Comparison of ENCODE assay signal across 13 cellular contexts in the genomic region with DNA sequence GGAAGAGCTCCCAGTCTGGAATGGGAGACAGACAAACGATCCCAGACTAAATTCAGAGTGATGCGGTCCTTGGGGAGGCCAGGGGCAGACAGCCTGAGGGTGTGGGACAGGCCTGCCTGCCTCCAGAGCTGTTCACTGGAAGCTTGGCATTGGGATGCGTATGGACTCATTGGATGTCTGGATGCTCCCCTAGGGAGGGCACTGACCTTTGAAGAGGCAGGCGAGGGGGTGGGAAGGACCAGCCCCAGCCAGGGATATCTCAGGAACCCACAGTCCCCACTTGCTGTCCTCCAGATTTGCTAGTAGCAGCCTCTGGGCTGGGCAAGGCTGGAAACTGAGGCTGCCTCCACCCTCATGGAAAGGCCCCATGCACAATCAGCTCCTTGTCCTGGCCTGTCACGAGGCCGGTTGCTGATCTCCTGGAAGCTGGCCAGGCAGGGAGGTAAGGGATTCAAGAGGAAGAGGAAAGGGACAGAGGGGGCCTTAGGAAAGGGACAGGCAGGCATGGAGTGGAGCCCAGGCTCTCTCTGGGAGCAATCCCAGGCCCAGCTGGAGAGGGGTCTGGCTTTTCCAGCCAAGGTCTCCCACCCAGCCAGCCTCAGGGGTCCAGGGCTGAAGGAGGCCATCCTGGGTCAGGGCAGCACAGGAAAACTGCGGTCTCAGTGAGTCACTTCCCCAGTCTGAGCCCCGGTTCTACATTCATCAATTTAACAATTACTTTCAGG.
DNase-seq lines count a peak whose midpoint lies in the region; ATAC-seq and TF ChIP-seq lines count a peak whose summit lies in the region.
"Had no signal": no experiment of that assay in that cellular context is flagged by ENCODE, and none has a peak within 500 bp of the region (broad histone marks: within the 10 kb centered on the region; RNA-seq: fewer than 3 reads in every experiment).

No MANE protein-coding gene starts in this region.

- in situ Hi-C loops in SK-MEL-5 (cut with HindIII; ENCODE audit: low pct_unique_long_range_greater_than_20kb, low sequenced_read_pairs): no loop called here

- H3K4me3 Mint-ChIP-seq in effector memory CD8-positive, alpha-beta T cell: no peak overlapping the region
- H3K4me3 Mint-ChIP-seq in activated naive CD8-positive, alpha-beta T cell treated with anti-CD3 and anti-CD28 coated beads, Interleukin-2, amount 50 U/mL, for 24 hours: no peak overlapping the region
- H3K4me3 Mint-ChIP-seq: activated naive CD4-positive, alpha-beta T cell treated with anti-CD3 and anti-CD28 coated beads, Interleukin-2, amount 10 ng/mL, durations not matched to agents 7 days and 5 days had no signal

- H3K36me3 ChIP-seq in osteoblast (ENCODE audit: insufficient read depth, low read length): no peaks in the 10 kb centered on the region

- no peaks in the 10 kb centered on the region for H4K20me1 ChIP-seq in osteoblast (ENCODE audit: insufficient read depth, low read length)

- intact Hi-C loops in head of caudate nucleus (cut with DNase I): no loop called here

- H2AFZ ChIP-seq in osteoblast (ENCODE audit: low read length): no peak overlapping the region

- H3K9me3 Mint-ChIP-seq in effector memory CD8-positive, alpha-beta T cell: peaks cover 0 to 2% of the 10 kb centered on the region in 2 donors
- no peaks in the 10 kb centered on the region for H3K9me3 Mint-ChIP-seq in activated naive CD8-positive, alpha-beta T cell treated with anti-CD3 and anti-CD28 coated beads, Interleukin-2, amount 50 U/mL, for 24 hours
- H3K9me3 Mint-ChIP-seq: activated naive CD4-positive, alpha-beta T cell treated with anti-CD3 and anti-CD28 coated beads, Interleukin-2, amount 10 ng/mL, durations not matched to agents 7 days and 5 days had no signal

- no peak overlapping the region for H3K4me2 ChIP-seq in osteoblast (ENCODE audit: insufficient read depth, low read length)
- H3K4me2 ChIP-seq: A549 had no signal

- no peak for ATAC-seq in effector memory CD8-positive, alpha-beta T cell (replicated peaks)
- no peak for ATAC-seq in HG02870 (IDR thresholded peaks at IDR 0.05; ENCODE audit: unreplicated experiment)
- no peak for ATAC-seq in activated naive CD8-positive, alpha-beta T cell treated with anti-CD3 and anti-CD28 coated beads, Interleukin-2, amount 50 U/mL, for 24 hours
- ATAC-seq: stimulated activated naive CD8-positive, alpha-beta T cell treated with anti-CD3 and anti-CD28 coated beads, Interleukin-15, Interleukin-2, amounts not matched to agents 100 U/mL and 50 U/mL, for 24 hours had no signal

- H3K36me3 Mint-ChIP-seq in effector memory CD8-positive, alpha-beta T cell (ENCODE audit: insufficient read depth): no peaks in the 10 kb centered on the region
- H3K36me3 Mint-ChIP-seq in activated naive CD8-positive, alpha-beta T cell treated with anti-CD3 and anti-CD28 coated beads, Interleukin-2, amount 50 U/mL, for 24 hours (ENCODE audit: low read depth): no peaks in the 10 kb centered on the region
- H3K36me3 Mint-ChIP-seq: activated naive CD4-positive, alpha-beta T cell treated with anti-CD3 and anti-CD28 coated beads, Interleukin-2, amount 10 ng/mL, durations not matched to agents 7 days and 5 days had no signal

- no peak overlapping the region for H3K27ac ChIP-seq in osteoblast (ENCODE audit: low read depth, low read length)
- H3K27ac ChIP-seq: A549 had no signal

- peaks cover 8% of the 10 kb centered on the region for H3K27me3 ChIP-seq in osteoblast (ENCODE audit: insufficient read depth, low read length)

- no peak overlapping the region for H3K27ac Mint-ChIP-seq in effector memory CD8-positive, alpha-beta T cell
- no peak overlapping the region for H3K27ac Mint-ChIP-seq in activated naive CD8-positive, alpha-beta T cell treated with anti-CD3 and anti-CD28 coated beads, Interleukin-2, amount 50 U/mL, for 24 hours
- H3K27ac Mint-ChIP-seq: activated naive CD4-positive, alpha-beta T cell treated with anti-CD3 and anti-CD28 coated beads, Interleukin-2, amount 10 ng/mL, durations not matched to agents 7 days and 5 days had no signal

- no peaks in the 10 kb centered on the region for H3K4me1 Mint-ChIP-seq in effector memory CD8-positive, alpha-beta T cell (ENCODE audit: low read depth in 2 of 2)
- H3K4me1 Mint-ChIP-seq in activated naive CD8-positive, alpha-beta T cell treated with anti-CD3 and anti-CD28 coated beads, Interleukin-2, amount 50 U/mL, for 24 hours: no peaks in the 10 kb centered on the region
- H3K4me1 Mint-ChIP-seq: activated naive CD4-positive, alpha-beta T cell treated with anti-CD3 and anti-CD28 coated beads, Interleukin-2, amount 10 ng/mL, durations not matched to agents 7 days and 5 days had no signal

- H3K4me1 ChIP-seq in osteoblast (ENCODE audit: insufficient read depth, low read length): peaks cover 34% of the 10 kb centered on the region
- H3K4me1 ChIP-seq: A549 had no signal

- no peaks in the 10 kb centered on the region for H3K79me2 ChIP-seq in osteoblast (ENCODE audit: insufficient read depth, low read length)

- no peak for TF ChIP-seq CTCF in osteoblast (IDR thresholded peaks at IDR 0.05; ENCODE audit: extremely low read depth, low read depth, low read length)

- H3K9me3 ChIP-seq in osteoblast (ENCODE audit: low read depth, low read length): no peaks in the 10 kb centered on the region
- H3K9me3 ChIP-seq: A549 had no signal

- no peak overlapping the region for H3K4me3 ChIP-seq in osteoblast (ENCODE audit: insufficient read depth, low read length)
- H3K4me3 ChIP-seq: A549 had no signal

- peaks cover 30 to 47% of the 10 kb centered on the region in 2 donors for H3K27me3 Mint-ChIP-seq in effector memory CD8-positive, alpha-beta T cell
- H3K27me3 Mint-ChIP-seq in activated naive CD8-positive, alpha-beta T cell treated with anti-CD3 and anti-CD28 coated beads, Interleukin-2, amount 50 U/mL, for 24 hours: peaks cover 7% of the 10 kb centered on the region

- peak; percentile 58 for DNase-seq in A172 (ENCODE audit: low spot score)
- peak; percentile 93 for DNase-seq in SK-MEL-5 (ENCODE audit: low read depth, low spot score)
- peak in 36 of 42 donors; percentile 19 to 80 (median 51) for DNase-seq in head of caudate nucleus
- DNase-seq in osteoblast (ENCODE audit: insufficient read length, low spot score, missing footprints): peak; percentile 90
- no peak for DNase-seq in effector memory CD8-positive, alpha-beta T cell
- no peak for DNase-seq in SHP77 treated with DMSO at 0.1 percent for 48 hours (lab: John Stamatoyannopoulos, UW)
- DNase-seq in activated naive CD8-positive, alpha-beta T cell treated with anti-CD3 and anti-CD28 coated beads, Interleukin-2, amount 50 U/mL, for 24 hours: no peak
- DNase-seq: activated CD4-positive, alpha-beta T cell treated with anti-CD3 and anti-CD28 coated beads for 1 hour; activated naive CD4-positive, alpha-beta T cell treated with anti-CD3 and anti-CD28 coated beads, Interleukin-2, amount 10 ng/mL, durations not matched to agents 7 days and 5 days; mesendoderm; stimulated activated naive CD8-positive, alpha-beta T cell treated with anti-CD3 and anti-CD28 coated beads, Interleukin-15, Interleukin-2, amounts not matched to agents 100 U/mL and 50 U/mL, for 24 hours had no signal

Comparison
In these comparisons a context has a peak if more than half of its experiments do, and no peak if none do; other contexts are left out.
1. DNase-seq: peak in A172 (single experiment), SK-MEL-5 (single experiment), head of caudate nucleus (36 of 42) and osteoblast (single experiment); none in effector memory CD8-positive, alpha-beta T cell (0 of 3), SHP77 treated with DMSO at 0.1 percent for 48 hours (single experiment) and activated naive CD8-positive, alpha-beta T cell treated with anti-CD3 and anti-CD28 coated beads, Interleukin-2, amount 50 U/mL, for 24 hours (single experiment).